1 cellular context compared by ENCODE assay signal in the genomic region with DNA sequence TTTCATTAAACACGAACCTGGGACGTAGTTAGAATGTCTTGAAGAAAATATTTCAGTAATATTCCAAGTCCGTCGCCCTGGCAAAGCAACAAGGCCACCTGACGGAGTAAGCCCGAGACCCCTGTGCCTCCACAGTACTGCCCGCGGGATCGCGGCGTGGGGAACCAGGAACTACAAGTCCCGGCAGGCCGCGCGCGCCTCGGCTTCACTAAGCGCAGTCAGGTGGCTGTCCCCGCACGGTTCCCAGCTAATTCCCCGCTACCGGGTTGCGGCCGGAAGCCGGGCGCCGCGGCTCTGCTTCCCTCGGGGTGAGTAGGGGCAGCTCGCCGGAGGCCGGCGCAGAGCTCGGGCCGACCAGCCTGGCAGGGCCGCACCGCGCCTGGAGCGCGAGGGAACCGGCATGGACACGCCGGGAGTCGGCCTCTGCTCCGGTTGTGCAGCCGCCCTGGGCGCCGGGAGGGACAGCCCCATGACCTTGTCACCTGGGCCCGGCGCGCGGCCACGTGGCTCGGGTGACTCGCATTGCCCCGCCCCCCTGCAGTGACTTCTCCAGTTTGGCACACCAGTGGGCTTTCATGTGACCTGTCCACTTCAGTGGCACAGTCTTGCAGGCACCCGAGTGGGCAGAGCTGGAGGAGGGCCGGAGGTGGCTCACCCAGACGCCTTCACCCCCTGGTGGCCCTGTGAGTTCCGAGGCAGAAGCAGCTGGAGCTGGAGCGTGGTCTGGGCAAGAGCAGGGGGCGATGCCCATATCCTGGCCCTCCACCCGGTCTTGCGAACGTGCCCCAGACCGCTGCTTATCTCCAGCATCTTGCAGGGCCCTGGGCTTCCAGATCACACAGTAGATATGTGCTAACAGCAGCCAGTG.
A peak's percentile ranks its signal among the peaks of the same experiment; 100 is the strongest.
TF ChIP-seq lines count a peak whose summit lies in the region.

A gene with protein sequence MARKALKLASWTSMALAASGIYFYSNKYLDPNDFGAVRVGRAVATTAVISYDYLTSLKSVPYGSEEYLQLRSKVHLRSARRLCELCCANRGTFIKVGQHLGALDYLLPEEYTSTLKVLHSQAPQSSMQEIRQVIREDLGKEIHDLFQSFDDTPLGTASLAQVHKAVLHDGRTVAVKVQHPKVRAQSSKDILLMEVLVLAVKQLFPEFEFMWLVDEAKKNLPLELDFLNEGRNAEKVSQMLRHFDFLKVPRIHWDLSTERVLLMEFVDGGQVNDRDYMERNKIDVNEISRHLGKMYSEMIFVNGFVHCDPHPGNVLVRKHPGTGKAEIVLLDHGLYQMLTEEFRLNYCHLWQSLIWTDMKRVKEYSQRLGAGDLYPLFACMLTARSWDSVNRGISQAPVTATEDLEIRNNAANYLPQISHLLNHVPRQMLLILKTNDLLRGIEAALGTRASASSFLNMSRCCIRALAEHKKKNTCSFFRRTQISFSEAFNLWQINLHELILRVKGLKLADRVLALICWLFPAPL (plus strand): TSS at position 247 of the 868 bp plus-strand sequence. CDS start 18,870 bp downstream, outside the sequence.

TF ChIP-seq in H1, 55 proteins besides CTCF, POLR2A, EP300 and RAD21:
- TF ChIP-seq CHD2 (IDR thresholded peaks at IDR 0.05; ENCODE audit: low read length), result no peak
- no peak for TF ChIP-seq CBX5 (IDR thresholded peaks at IDR 0.05; ENCODE audit: low read depth, low read length)
- TF ChIP-seq SIN3A (conservative IDR thresholded peaks at IDR 0.05 in 1 of 2, IDR thresholded peaks at IDR 0.05 in 1 of 2; ENCODE audit: low read depth in 1 of 2, low read length in 2 of 2), result peak; percentile 59 to 87; a peak in 2 of 4 replicates
- TF ChIP-seq SIX5 (IDR thresholded peaks at IDR 0.05; ENCODE audit: low read depth, low read length), result peak; percentile 58
- TF ChIP-seq, protein P1, sequence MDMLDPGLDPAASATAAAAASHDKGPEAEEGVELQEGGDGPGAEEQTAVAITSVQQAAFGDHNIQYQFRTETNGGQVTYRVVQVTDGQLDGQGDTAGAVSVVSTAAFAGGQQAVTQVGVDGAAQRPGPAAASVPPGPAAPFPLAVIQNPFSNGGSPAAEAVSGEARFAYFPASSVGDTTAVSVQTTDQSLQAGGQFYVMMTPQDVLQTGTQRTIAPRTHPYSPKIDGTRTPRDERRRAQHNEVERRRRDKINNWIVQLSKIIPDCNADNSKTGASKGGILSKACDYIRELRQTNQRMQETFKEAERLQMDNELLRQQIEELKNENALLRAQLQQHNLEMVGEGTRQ (IDR thresholded peaks at IDR 0.05; ENCODE audit: low read length), result peak; percentile 82
- TF ChIP-seq RBBP5 (IDR thresholded peaks at IDR 0.05; ENCODE audit: borderline replicate concordance, low read depth, low read length), result peak; percentile 97
- no peak for TF ChIP-seq TCF12 (IDR thresholded peaks at IDR 0.05; ENCODE audit: low read depth, low read length)
- TF ChIP-seq EZH2 (IDR thresholded peaks at IDR 0.05; ENCODE audit: low read depth, low read length, severe bottlenecking), result no peak
- TF ChIP-seq NANOG (IDR thresholded peaks at IDR 0.05; ENCODE audit: insufficient read depth, low read depth, low read length, poor library complexity, severe bottlenecking), result no peak
- no peak for TF ChIP-seq HDAC6 (IDR thresholded peaks at IDR 0.05; ENCODE audit: low read depth, low read length)
- TF ChIP-seq, protein P2, sequence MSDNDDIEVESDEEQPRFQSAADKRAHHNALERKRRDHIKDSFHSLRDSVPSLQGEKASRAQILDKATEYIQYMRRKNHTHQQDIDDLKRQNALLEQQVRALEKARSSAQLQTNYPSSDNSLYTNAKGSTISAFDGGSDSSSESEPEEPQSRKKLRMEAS (IDR thresholded peaks at IDR 0.05), result peak; percentile 94
- peak; percentile 84 for TF ChIP-seq PHF8 (conservative IDR thresholded peaks at IDR 0.05; ENCODE audit: low read depth, low read length)
- TF ChIP-seq BCL11A (IDR thresholded peaks at IDR 0.05; ENCODE audit: low read depth in 2 of 2, low read length in 2 of 2), result no peak
- peak; percentile 88 for TF ChIP-seq ASH2L (IDR thresholded peaks at IDR 0.05; ENCODE audit: low read length)
- TF ChIP-seq HDAC2 (IDR thresholded peaks at IDR 0.05; ENCODE audit: borderline replicate concordance in 1 of 2, low read depth in 2 of 2, low read length in 2 of 2), result peak in 1 of 2 experiments; percentile 92; a peak in 1 of 4 replicates
- TF ChIP-seq SAP30 (IDR thresholded peaks at IDR 0.05; ENCODE audit: insufficient read depth, insufficient replicate concordance, low read length), result no peak
- TF ChIP-seq KDM4A (IDR thresholded peaks at IDR 0.05; ENCODE audit: low read depth, low read length, severe bottlenecking), result peak; percentile 97
- TF ChIP-seq, protein P3, sequence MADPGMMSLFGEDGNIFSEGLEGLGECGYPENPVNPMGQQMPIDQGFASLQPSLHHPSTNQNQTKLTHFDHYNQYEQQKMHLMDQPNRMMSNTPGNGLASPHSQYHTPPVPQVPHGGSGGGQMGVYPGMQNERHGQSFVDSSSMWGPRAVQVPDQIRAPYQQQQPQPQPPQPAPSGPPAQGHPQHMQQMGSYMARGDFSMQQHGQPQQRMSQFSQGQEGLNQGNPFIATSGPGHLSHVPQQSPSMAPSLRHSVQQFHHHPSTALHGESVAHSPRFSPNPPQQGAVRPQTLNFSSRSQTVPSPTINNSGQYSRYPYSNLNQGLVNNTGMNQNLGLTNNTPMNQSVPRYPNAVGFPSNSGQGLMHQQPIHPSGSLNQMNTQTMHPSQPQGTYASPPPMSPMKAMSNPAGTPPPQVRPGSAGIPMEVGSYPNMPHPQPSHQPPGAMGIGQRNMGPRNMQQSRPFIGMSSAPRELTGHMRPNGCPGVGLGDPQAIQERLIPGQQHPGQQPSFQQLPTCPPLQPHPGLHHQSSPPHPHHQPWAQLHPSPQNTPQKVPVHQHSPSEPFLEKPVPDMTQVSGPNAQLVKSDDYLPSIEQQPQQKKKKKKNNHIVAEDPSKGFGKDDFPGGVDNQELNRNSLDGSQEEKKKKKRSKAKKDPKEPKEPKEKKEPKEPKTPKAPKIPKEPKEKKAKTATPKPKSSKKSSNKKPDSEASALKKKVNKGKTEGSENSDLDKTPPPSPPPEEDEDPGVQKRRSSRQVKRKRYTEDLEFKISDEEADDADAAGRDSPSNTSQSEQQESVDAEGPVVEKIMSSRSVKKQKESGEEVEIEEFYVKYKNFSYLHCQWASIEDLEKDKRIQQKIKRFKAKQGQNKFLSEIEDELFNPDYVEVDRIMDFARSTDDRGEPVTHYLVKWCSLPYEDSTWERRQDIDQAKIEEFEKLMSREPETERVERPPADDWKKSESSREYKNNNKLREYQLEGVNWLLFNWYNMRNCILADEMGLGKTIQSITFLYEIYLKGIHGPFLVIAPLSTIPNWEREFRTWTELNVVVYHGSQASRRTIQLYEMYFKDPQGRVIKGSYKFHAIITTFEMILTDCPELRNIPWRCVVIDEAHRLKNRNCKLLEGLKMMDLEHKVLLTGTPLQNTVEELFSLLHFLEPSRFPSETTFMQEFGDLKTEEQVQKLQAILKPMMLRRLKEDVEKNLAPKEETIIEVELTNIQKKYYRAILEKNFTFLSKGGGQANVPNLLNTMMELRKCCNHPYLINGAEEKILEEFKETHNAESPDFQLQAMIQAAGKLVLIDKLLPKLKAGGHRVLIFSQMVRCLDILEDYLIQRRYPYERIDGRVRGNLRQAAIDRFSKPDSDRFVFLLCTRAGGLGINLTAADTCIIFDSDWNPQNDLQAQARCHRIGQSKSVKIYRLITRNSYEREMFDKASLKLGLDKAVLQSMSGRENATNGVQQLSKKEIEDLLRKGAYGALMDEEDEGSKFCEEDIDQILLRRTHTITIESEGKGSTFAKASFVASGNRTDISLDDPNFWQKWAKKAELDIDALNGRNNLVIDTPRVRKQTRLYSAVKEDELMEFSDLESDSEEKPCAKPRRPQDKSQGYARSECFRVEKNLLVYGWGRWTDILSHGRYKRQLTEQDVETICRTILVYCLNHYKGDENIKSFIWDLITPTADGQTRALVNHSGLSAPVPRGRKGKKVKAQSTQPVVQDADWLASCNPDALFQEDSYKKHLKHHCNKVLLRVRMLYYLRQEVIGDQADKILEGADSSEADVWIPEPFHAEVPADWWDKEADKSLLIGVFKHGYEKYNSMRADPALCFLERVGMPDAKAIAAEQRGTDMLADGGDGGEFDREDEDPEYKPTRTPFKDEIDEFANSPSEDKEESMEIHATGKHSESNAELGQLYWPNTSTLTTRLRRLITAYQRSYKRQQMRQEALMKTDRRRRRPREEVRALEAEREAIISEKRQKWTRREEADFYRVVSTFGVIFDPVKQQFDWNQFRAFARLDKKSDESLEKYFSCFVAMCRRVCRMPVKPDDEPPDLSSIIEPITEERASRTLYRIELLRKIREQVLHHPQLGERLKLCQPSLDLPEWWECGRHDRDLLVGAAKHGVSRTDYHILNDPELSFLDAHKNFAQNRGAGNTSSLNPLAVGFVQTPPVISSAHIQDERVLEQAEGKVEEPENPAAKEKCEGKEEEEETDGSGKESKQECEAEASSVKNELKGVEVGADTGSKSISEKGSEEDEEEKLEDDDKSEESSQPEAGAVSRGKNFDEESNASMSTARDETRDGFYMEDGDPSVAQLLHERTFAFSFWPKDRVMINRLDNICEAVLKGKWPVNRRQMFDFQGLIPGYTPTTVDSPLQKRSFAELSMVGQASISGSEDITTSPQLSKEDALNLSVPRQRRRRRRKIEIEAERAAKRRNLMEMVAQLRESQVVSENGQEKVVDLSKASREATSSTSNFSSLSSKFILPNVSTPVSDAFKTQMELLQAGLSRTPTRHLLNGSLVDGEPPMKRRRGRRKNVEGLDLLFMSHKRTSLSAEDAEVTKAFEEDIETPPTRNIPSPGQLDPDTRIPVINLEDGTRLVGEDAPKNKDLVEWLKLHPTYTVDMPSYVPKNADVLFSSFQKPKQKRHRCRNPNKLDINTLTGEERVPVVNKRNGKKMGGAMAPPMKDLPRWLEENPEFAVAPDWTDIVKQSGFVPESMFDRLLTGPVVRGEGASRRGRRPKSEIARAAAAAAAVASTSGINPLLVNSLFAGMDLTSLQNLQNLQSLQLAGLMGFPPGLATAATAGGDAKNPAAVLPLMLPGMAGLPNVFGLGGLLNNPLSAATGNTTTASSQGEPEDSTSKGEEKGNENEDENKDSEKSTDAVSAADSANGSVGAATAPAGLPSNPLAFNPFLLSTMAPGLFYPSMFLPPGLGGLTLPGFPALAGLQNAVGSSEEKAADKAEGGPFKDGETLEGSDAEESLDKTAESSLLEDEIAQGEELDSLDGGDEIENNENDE (IDR thresholded peaks at IDR 0.05; ENCODE audit: insufficient replicate concordance, low read length), result no peak
- TF ChIP-seq FOSL1 (IDR thresholded peaks at IDR 0.05; ENCODE audit: insufficient read depth, low read depth, low read length), result no peak
- no peak for TF ChIP-seq RXRA (IDR thresholded peaks at IDR 0.05; ENCODE audit: insufficient read depth, low read depth, low read length)
- TF ChIP-seq ZNF274 (IDR thresholded peaks at IDR 0.05; ENCODE audit: borderline replicate concordance, extremely low read depth, low read length), result no peak
- TF ChIP-seq TBP (IDR thresholded peaks at IDR 0.05; ENCODE audit: low read depth, low read length), result peak; percentile 48; the same call in 1 of the 2 replicates
- no peak for TF ChIP-seq EGR1 (IDR thresholded peaks at IDR 0.05; ENCODE audit: borderline replicate concordance, low read depth, low read length)
- TF ChIP-seq RNF2 (IDR thresholded peaks at IDR 0.05; ENCODE audit: borderline replicate concordance, low read depth, low read length, missing control alignments, poor library complexity, severe bottlenecking), result no peak
- 0 out of 2 replicates have a peak, but pooled peaks have one; percentile 43 for TF ChIP-seq POLR2AphosphoS5 (IDR thresholded peaks at IDR 0.05; ENCODE audit: low read depth, low read length)
- TF ChIP-seq NRF1 (IDR thresholded peaks at IDR 0.05; ENCODE audit: low read depth, low read length), result no peak
- no peak for TF ChIP-seq CBX8 (IDR thresholded peaks at IDR 0.05; ENCODE audit: borderline replicate concordance, low read depth, low read length)
- peak; percentile 79 for TF ChIP-seq BACH1 (IDR thresholded peaks at IDR 0.05; ENCODE audit: low read length)
- TF ChIP-seq SP2 (IDR thresholded peaks at IDR 0.05; ENCODE audit: low read length), result no peak
- no peak for TF ChIP-seq CREB1 (IDR thresholded peaks at IDR 0.05)
- TF ChIP-seq SUZ12 (IDR thresholded peaks at IDR 0.05; ENCODE audit: low read length), result no peak
- peak; percentile 41; the same call in 1 of the 2 replicates for TF ChIP-seq KDM5A (IDR thresholded peaks at IDR 0.05; ENCODE audit: low read length)
- TF ChIP-seq TEAD4 (IDR thresholded peaks at IDR 0.05; ENCODE audit: low read depth, low read length), result 0 out of 2 replicates have a peak, but pooled peaks have one; percentile 7
- TF ChIP-seq, protein P4, sequence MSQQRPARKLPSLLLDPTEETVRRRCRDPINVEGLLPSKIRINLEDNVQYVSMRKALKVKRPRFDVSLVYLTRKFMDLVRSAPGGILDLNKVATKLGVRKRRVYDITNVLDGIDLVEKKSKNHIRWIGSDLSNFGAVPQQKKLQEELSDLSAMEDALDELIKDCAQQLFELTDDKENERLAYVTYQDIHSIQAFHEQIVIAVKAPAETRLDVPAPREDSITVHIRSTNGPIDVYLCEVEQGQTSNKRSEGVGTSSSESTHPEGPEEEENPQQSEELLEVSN (IDR thresholded peaks at IDR 0.05), result peak; percentile 56
- no peak for TF ChIP-seq SP1 (IDR thresholded peaks at IDR 0.05; ENCODE audit: low read depth, low read length)
- TF ChIP-seq, protein P5, sequence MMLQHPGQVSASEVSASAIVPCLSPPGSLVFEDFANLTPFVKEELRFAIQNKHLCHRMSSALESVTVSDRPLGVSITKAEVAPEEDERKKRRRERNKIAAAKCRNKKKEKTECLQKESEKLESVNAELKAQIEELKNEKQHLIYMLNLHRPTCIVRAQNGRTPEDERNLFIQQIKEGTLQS (IDR thresholded peaks at IDR 0.05; ENCODE audit: insufficient read depth, low read depth, low read length), result peak; percentile 61; the same call in 1 of the 2 replicates
- no peak for TF ChIP-seq GTF2F1 (IDR thresholded peaks at IDR 0.05; ENCODE audit: borderline replicate concordance, low read depth, low read length)
- TF ChIP-seq TAF1 (IDR thresholded peaks at IDR 0.05; ENCODE audit: low read depth, low read length), result peak; percentile 63
